Comparison of ENCODE assay signal across 21 cellular contexts in genomic region chr5:77885501-77885900, GRCh38.
"Had no signal": no experiment of that assay in that cellular context is flagged by ENCODE, and none has a peak within 500 bp of the region (broad histone marks: within the 10 kb centered on the region; RNA-seq: fewer than 3 reads in every experiment).

No MANE protein-coding gene starts in this region.

- H3K79me2 ChIP-seq: hepatocyte had no signal

- H3K36me3 ChIP-seq: neutrophil, ovary, right atrium auricular region, sigmoid colon, tibial nerve, upper lobe of right lung had no signal

- DNase-seq: foreskin melanocyte; kidney; left cardiac atrium; left ventricle myocardium superior; mucosa of descending colon; naive thymus-derived CD8-positive, alpha-beta T cell; ovary; sigmoid colon; stimulated activated CD4-positive, alpha-beta T cell treated with anti-CD3 and anti-CD28 coated beads, Interleukin-2, amount 100 ng/mL, for 24 hours; stimulated activated CD4-positive, alpha-beta T cell treated with anti-CD3 and anti-CD28 coated beads, Interleukin-4, amount 100 ng/mL, for 4 hours; stimulated activated naive B cell treated with anti-CD40 and anti-IgM and Interleukin-4, amounts not matched to agents 10 μg/mL and 1 μg/mL and 100 μg/mL, for 72 hours; stimulated activated naive CD8-positive, alpha-beta T cell treated with anti-CD3 and anti-CD28 coated beads, Interleukin-15, amount 100 ng/mL, for 72 hours; testis; upper lobe of right lung had no signal

- H3K4me2 ChIP-seq: hepatocyte had no signal

- ATAC-seq: left cardiac atrium; left ventricle myocardium superior; mucosa of descending colon; naive thymus-derived CD8-positive, alpha-beta T cell; stimulated activated naive B cell treated with anti-CD40 and anti-IgM and Interleukin-4, amounts not matched to agents 10 μg/mL and 1 μg/mL and 100 μg/mL, for 72 hours; stimulated activated naive CD8-positive, alpha-beta T cell treated with anti-CD3 and anti-CD28 coated beads, Interleukin-15, amount 100 ng/mL, for 72 hours; upper lobe of right lung had no signal

- H3K4me3 ChIP-seq: hepatocyte, lung, mucosa of descending colon, ovary, right atrium auricular region, sigmoid colon, skin epidermis, testis, tibial nerve, upper lobe of right lung had no signal

- H3K27me3 ChIP-seq: neutrophil, ovary, right atrium auricular region, sigmoid colon, testis, upper lobe of right lung had no signal

- H3K27ac ChIP-seq: hepatocyte, neutrophil, ovary, right atrium auricular region, sigmoid colon, skin epidermis, testis, tibial nerve, upper lobe of right lung had no signal

- H2AFZ ChIP-seq: hepatocyte had no signal

- H3K4me1 ChIP-seq: right atrium auricular region, sigmoid colon, testis, tibial nerve, upper lobe of right lung had no signal

- FAIRE-seq: colon, kidney had no signal

- H3K9me3 ChIP-seq: mucosa of descending colon, neutrophil, ovary, right atrium auricular region, sigmoid colon, testis, tibial nerve, upper lobe of right lung had no signal
